7 cellular contexts compared by ENCODE assay signal in genomic region chr16:87870057-87870418, GRCh38. TPM values are rescaled to one million over a fixed set of nuclear protein-coding genes. Genes with fewer than 3 reads are reported as not detected.
DNase-seq lines count a peak whose midpoint lies in the region; ATAC-seq, FAIRE-seq and TF ChIP-seq lines count a peak whose summit lies in the region.
"Not testable (repeated sequence)": the region's sequence is repeated elsewhere in the genome, so short reads cannot be mapped to it uniquely, and the experiment has no call there.

No MANE protein-coding gene starts in this region.

- peaks cover 69% of the 10 kb centered on the region for H3K4me1 Mint-ChIP-seq in activated CD8-positive, alpha-beta T cell treated with anti-CD3 and anti-CD28 coated beads, Interleukin-2, amount 10 ng/mL, durations not matched to agents 7 days and 5 days (ENCODE audit: low read depth)
- H3K4me1 Mint-ChIP-seq in astrocyte (ENCODE audit: low read depth, unreplicated experiment) (peaks cover 35% of the 10 kb centered on the region), natural killer cell (peaks cover 9 to 17% of the 10 kb centered on the region in 2 donors)
- H3K4me1 Mint-ChIP-seq in stimulated activated memory B cell treated with anti-CD40 and anti-IgM and Interleukin-4, amounts not matched to agents 10 μg/mL and 1 μg/mL and 100 μg/mL, for 72 hours = peaks cover 69% of the 10 kb centered on the region

- BruUV-seq in Panc1 (replicated peaks; lab: Mats Ljungman, UMichigan) = not testable (repeated sequence)

- H4K20me1 ChIP-seq in DND-41 (ENCODE audit: insufficient read depth, low read length) = peaks cover 34% of the 10 kb centered on the region
- peaks cover 34% of the 10 kb centered on the region for H4K20me1 ChIP-seq in astrocyte (ENCODE audit: insufficient read depth, low read length)

- in situ Hi-C loops in Panc1 (cut with HindIII; ENCODE audit: low pct_unique_long_range_greater_than_20kb, low sequenced_read_pairs) = not testable (repeated sequence)

- H3K79me2 ChIP-seq in DND-41 (ENCODE audit: insufficient read depth, low read length) (peaks cover 49% of the 10 kb centered on the region), astrocyte (ENCODE audit: insufficient read depth, low read length) (peaks cover 39% of the 10 kb centered on the region)

- H3K9me3 ChIP-seq in DND-41 (ENCODE audit: insufficient read depth, low read length, severe bottlenecking); Panc1 (ENCODE audit: control insufficient read depth, insufficient read depth, low read depth, low read length); astrocyte (ENCODE audit: insufficient read depth, low read depth, low read length); cardiac muscle cell (ENCODE audit: low read depth): not testable (repeated sequence)

- CTCF ChIA-PET in Panc1 (lab: Charles Lee) = interaction anchor here (2.8 kb wide), 1 partner anchor 91 kb away, joined by 49 read pairs; no protein-coding TSS in a partner anchor
- CTCF ChIA-PET in activated CD8-positive, alpha-beta T cell treated with anti-CD3 and anti-CD28 coated beads, Interleukin-2, amount 10 ng/mL, durations not matched to agents 7 days and 5 days (lab: Charles Lee) = interaction anchor here (1.2 to 13.0 kb wide), 11 partner anchors 12 to 103 kb away, joined by 4 to 493 read pairs (median 13); partner anchors contain the start of genes BANP and KLHDC4

- not testable (repeated sequence) for H3K27me3 ChIP-seq in DND-41 (ENCODE audit: insufficient read depth, low read length, poor library complexity); Panc1 (ENCODE audit: control insufficient read depth, insufficient read depth, low read length); astrocyte (ENCODE audit: insufficient read depth, low read length); cardiac muscle cell

- TF ChIP-seq CTCF in DND-41 (IDR thresholded peaks at IDR 0.05; ENCODE audit: borderline replicate concordance, extremely low read depth, low read length, poor library complexity, severe bottlenecking); Panc1 (IDR thresholded peaks at IDR 0.05); astrocyte (IDR thresholded peaks at IDR 0.05; ENCODE audit: insufficient read depth, low read depth, low read length); cardiac muscle cell (IDR thresholded peaks at IDR 0.05; ENCODE audit: low read depth, low read length); natural killer cell (IDR thresholded peaks at IDR 0.05): not testable (repeated sequence)

- intact Hi-C loops in Panc1 (cut with micrococcal nuclease; ENCODE audit: unreplicated experiment) = not testable (repeated sequence)
- intact Hi-C loops in natural killer cell (cut with micrococcal nuclease) = loop anchor here (5.0 kb wide), 1 partner anchor 37 kb away; no protein-coding TSS in a partner anchor

- not testable (repeated sequence) for H2AFZ ChIP-seq in DND-41 (ENCODE audit: low read depth, low read length); astrocyte (ENCODE audit: low read depth, low read length)

- H3K27ac ChIP-seq in DND-41 (ENCODE audit: low read length) (peak overlapping the region; percentile 93), Panc1 (ENCODE audit: low read length) (peak overlapping the region; percentile 96), astrocyte (ENCODE audit: low read depth, low read length) (peak overlapping the region; percentile 91), cardiac muscle cell (peak overlapping the region; percentile 73)

- not testable (repeated sequence) for DNase-seq in DND-41; Panc1 (ENCODE audit: low read depth, low spot score); activated CD8-positive, alpha-beta T cell treated with anti-CD3 and anti-CD28 coated beads, Interleukin-2, amount 10 ng/mL, durations not matched to agents 7 days and 5 days; astrocyte (ENCODE audit: low read depth); cardiac muscle cell (ENCODE audit: low read depth in 1 of 2, low spot score in 1 of 2); natural killer cell

- peak overlapping the region; percentile 77 for H3K9ac ChIP-seq in DND-41 (ENCODE audit: low read depth, low read length)
- H3K9ac ChIP-seq in astrocyte (ENCODE audit: low read length) = peak overlapping the region; percentile 83

- H3K4me2 ChIP-seq in DND-41 (ENCODE audit: insufficient read depth, low read length) (peak overlapping the region; percentile 80), astrocyte (ENCODE audit: low read length) (peak overlapping the region; percentile 75)

- H3K27me3 Mint-ChIP-seq in activated CD8-positive, alpha-beta T cell treated with anti-CD3 and anti-CD28 coated beads, Interleukin-2, amount 10 ng/mL, durations not matched to agents 7 days and 5 days (ENCODE audit: low read depth); astrocyte (ENCODE audit: low read depth, unreplicated experiment); stimulated activated memory B cell treated with anti-CD40 and anti-IgM and Interleukin-4, amounts not matched to agents 10 μg/mL and 1 μg/mL and 100 μg/mL, for 72 hours: not testable (repeated sequence)
- H3K27me3 Mint-ChIP-seq in natural killer cell (ENCODE audit: low read depth in 2 of 2) = peaks cover 7 to 17% of the 10 kb centered on the region in 2 donors

- H3K4me1 ChIP-seq in DND-41 (ENCODE audit: insufficient read depth, low read length) (peaks cover 67% of the 10 kb centered on the region), Panc1 (ENCODE audit: control insufficient read depth, insufficient read depth, low read length) (peaks cover 11% of the 10 kb centered on the region), astrocyte (ENCODE audit: insufficient read depth, low read length) (peaks cover 26% of the 10 kb centered on the region), cardiac muscle cell (ENCODE audit: low read depth) (peaks cover 13% of the 10 kb centered on the region)

- not testable (repeated sequence) for FAIRE-seq in astrocyte (lab: Jason Lieb, UNC)

- peaks cover 16% of the 10 kb centered on the region for H3K36me3 ChIP-seq in DND-41 (ENCODE audit: insufficient read depth, low read length)
- not testable (repeated sequence) for H3K36me3 ChIP-seq in Panc1 (ENCODE audit: control insufficient read depth, insufficient read depth, low read length); astrocyte (ENCODE audit: insufficient read depth, low read length); cardiac muscle cell

- POLR2A ChIA-PET in Panc1 (lab: Charles Lee) = interaction anchor here (0.6 kb wide), 1 partner anchor 64 kb away, joined by 3 read pairs; no protein-coding TSS in a partner anchor
- POLR2A ChIA-PET in activated CD8-positive, alpha-beta T cell treated with anti-CD3 and anti-CD28 coated beads, Interleukin-2, amount 10 ng/mL, durations not matched to agents 7 days and 5 days (lab: Charles Lee) = interaction anchor here (0.9 to 8.9 kb wide), 4 partner anchors 19 to 104 kb away, joined by 3 to 96 read pairs (median 4); partner anchors contain the start of gene KLHDC4

- H3K9me3 Mint-ChIP-seq in activated CD8-positive, alpha-beta T cell treated with anti-CD3 and anti-CD28 coated beads, Interleukin-2, amount 10 ng/mL, durations not matched to agents 7 days and 5 days (ENCODE audit: insufficient read depth); astrocyte (ENCODE audit: unreplicated experiment); natural killer cell; stimulated activated memory B cell treated with anti-CD40 and anti-IgM and Interleukin-4, amounts not matched to agents 10 μg/mL and 1 μg/mL and 100 μg/mL, for 72 hours: not testable (repeated sequence)

- H3K27ac Mint-ChIP-seq in activated CD8-positive, alpha-beta T cell treated with anti-CD3 and anti-CD28 coated beads, Interleukin-2, amount 10 ng/mL, durations not matched to agents 7 days and 5 days = peak overlapping the region; percentile 80
- H3K27ac Mint-ChIP-seq in astrocyte (ENCODE audit: unreplicated experiment) (peak overlapping the region; percentile 99), natural killer cell (peak overlapping the region; percentile 29)
- H3K27ac Mint-ChIP-seq in stimulated activated memory B cell treated with anti-CD40 and anti-IgM and Interleukin-4, amounts not matched to agents 10 μg/mL and 1 μg/mL and 100 μg/mL, for 72 hours = not testable (repeated sequence)

- H3K4me3 Mint-ChIP-seq in activated CD8-positive, alpha-beta T cell treated with anti-CD3 and anti-CD28 coated beads, Interleukin-2, amount 10 ng/mL, durations not matched to agents 7 days and 5 days = peak overlapping the region; percentile 36
- peak overlapping the region; percentile 78 for H3K4me3 Mint-ChIP-seq in astrocyte (ENCODE audit: unreplicated experiment)
- not testable (repeated sequence) for H3K4me3 Mint-ChIP-seq in natural killer cell
- H3K4me3 Mint-ChIP-seq in stimulated activated memory B cell treated with anti-CD40 and anti-IgM and Interleukin-4, amounts not matched to agents 10 μg/mL and 1 μg/mL and 100 μg/mL, for 72 hours = peak overlapping the region; percentile 39

- H3K36me3 Mint-ChIP-seq in activated CD8-positive, alpha-beta T cell treated with anti-CD3 and anti-CD28 coated beads, Interleukin-2, amount 10 ng/mL, durations not matched to agents 7 days and 5 days (ENCODE audit: low read depth) = peaks cover 29% of the 10 kb centered on the region
- H3K36me3 Mint-ChIP-seq in astrocyte (ENCODE audit: low read depth, unreplicated experiment) = peaks cover 11% of the 10 kb centered on the region
- H3K36me3 Mint-ChIP-seq in natural killer cell; stimulated activated memory B cell treated with anti-CD40 and anti-IgM and Interleukin-4, amounts not matched to agents 10 μg/mL and 1 μg/mL and 100 μg/mL, for 72 hours: not testable (repeated sequence)

- not testable (repeated sequence) for ATAC-seq in DND-41 (ENCODE audit: insufficient read depth, low read depth); Panc1; activated CD8-positive, alpha-beta T cell treated with anti-CD3 and anti-CD28 coated beads, Interleukin-2, amount 10 ng/mL, durations not matched to agents 7 days and 5 days; natural killer cell; stimulated activated memory B cell treated with anti-CD40 and anti-IgM and Interleukin-4, amounts not matched to agents 10 μg/mL and 1 μg/mL and 100 μg/mL, for 72 hours

- H3K4me3 ChIP-seq in DND-41 (ENCODE audit: low read depth in 1 of 2, low read length in 2 of 2) = peak overlapping the region in 1 of 2 experiments; percentile 93; a peak in 1 of 4 replicates
- H3K4me3 ChIP-seq in Panc1 (ENCODE audit: low read depth in 2 of 2, low read length in 2 of 2); astrocyte (ENCODE audit: insufficient read depth, low read depth, low read length); cardiac muscle cell: not testable (repeated sequence)

RNA-seq across cellular contexts. Expression of gene SLC7A5, which starts 0.7 kb away (rescaled TPM):
- total RNA-seq in Panc1 (2021; ENCODE audit: unreplicated experiment) (231 TPM), astrocyte (815 and 816 TPM in 2 replicates), cardiac muscle cell (5.4 and 7.4 TPM in 2 replicates), natural killer cell (10 to 100 TPM; 27.2 to 66.1 (median 34.2) TPM)
- 265 TPM for polyA plus RNA-seq in Panc1 (2012; ENCODE audit: insufficient read length)
- total RNA-seq in activated CD8-positive, alpha-beta T cell treated with anti-CD3 and anti-CD28 coated beads, Interleukin-2, amount 10 ng/mL, durations not matched to agents 7 days and 5 days = 100 to 1,000 TPM; 114 to 118 TPM
- 6.7 and 8.2 TPM in 2 replicates for polyA plus RNA-seq in cardiac muscle cell
